Comparison of ENCODE assay signal across 1 cellular context in genomic region chr5:150299571-150300327, GRCh38.
TF ChIP-seq lines count a peak whose summit lies in the region.

No MANE protein-coding gene starts in this region.

TF ChIP-seq in K562, 482 proteins besides CTCF, POLR2A, EP300 and RAD21:
- TF ChIP-seq RBM25 (IDR thresholded peaks at IDR 0.05; ENCODE audit: low read depth, low read length, severe bottlenecking) (peak; percentile 19), NCOA6 (IDR thresholded peaks at IDR 0.05) (no peak), THRB (CRISPR knock-in tag; conservative IDR thresholded peaks at IDR 0.05) (no peak), ZNF24 (IDR thresholded peaks at IDR 0.05) (0 out of 2 replicates have a peak, but pooled peaks have one; percentile 33), HDAC1 (IDR thresholded peaks at IDR 0.05) (no peak)
